Comparison of ENCODE assay signal across 9 cellular contexts in the genomic region with DNA sequence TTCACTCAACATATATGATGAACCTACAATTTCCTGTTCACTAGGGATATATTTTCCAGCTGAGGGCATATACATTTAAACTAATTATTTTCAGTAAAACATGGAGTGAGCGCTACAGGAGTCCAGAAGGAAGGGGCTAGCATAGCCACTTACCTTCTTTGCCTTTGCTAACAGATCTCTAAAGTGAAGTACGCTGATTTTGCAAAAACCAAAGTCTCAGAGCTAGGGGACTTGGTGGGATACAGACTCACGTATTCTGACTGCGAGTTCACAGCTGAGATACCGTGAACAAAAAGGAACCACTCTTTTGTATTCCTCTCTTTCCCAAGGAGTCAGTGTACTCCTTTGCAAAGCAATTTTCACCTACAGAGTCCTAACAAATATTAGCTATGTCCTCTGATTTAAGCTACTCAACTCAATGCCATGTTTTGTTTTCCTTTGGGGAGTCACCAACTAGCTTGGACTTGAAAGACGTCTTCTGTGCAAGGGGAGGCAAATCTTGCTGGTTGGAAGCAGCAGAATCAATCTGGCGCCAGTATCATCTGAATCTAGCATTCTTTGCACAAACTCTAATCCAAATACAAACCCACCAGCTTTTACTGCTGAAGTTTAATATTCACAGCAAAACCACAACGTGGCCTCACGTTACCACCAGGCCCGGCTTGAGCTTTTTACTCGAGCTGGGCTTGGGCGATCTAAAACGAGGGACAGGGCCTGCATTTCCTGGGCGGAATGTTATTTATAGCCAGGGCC. TPM values are rescaled to one million over a fixed set of nuclear protein-coding genes. Genes with fewer than 3 reads are reported as not detected.
A peak's percentile ranks its signal among the peaks of the same experiment; 100 is the strongest.
DNase-seq lines count a peak whose midpoint lies in the region; ATAC-seq, FAIRE-seq and TF ChIP-seq lines count a peak whose summit lies in the region.
"Had no signal": no experiment of that assay in that cellular context is flagged by ENCODE, and none has a peak within 500 bp of the region (broad histone marks: within the 10 kb centered on the region; RNA-seq: fewer than 3 reads in every experiment).

No MANE protein-coding gene starts in this region.

- no peaks in the 10 kb centered on the region for H3K27me3 ChIP-seq in iPS DF 6.9 (ENCODE audit: control insufficient read depth, insufficient read depth, low read length)
- no peaks in the 10 kb centered on the region for H3K27me3 ChIP-seq in smooth muscle cell (ENCODE audit: low read depth)

- H3K36me3 Mint-ChIP-seq in WTC11: peaks cover 23% of the 10 kb centered on the region

- no peaks in the 10 kb centered on the region for H3K9me3 Mint-ChIP-seq in WTC11

- H4K20me1 ChIP-seq in smooth muscle cell (ENCODE audit: low read depth): no peaks in the 10 kb centered on the region

- ATAC-seq in WTC11 (no peak), HG03520 (IDR thresholded peaks at IDR 0.05; ENCODE audit: unreplicated experiment) (no peak)

- H3K4me2 ChIP-seq in smooth muscle cell: peak overlapping the region; percentile 87

- H3K4me3 ChIP-seq in iPS DF 6.9 (ENCODE audit: low read length): peak overlapping the region; percentile 75; the same call in 1 of the 2 replicates
- peak overlapping the region; percentile 92 for H3K4me3 ChIP-seq in smooth muscle cell

- no peaks in the 10 kb centered on the region for H3K27me3 Mint-ChIP-seq in WTC11 (ENCODE audit: low read depth)

- peak overlapping the region; percentile 94 for H2AFZ ChIP-seq in smooth muscle cell (ENCODE audit: low read depth)

- CTCF ChIA-PET in WTC11 (lab: Charles Lee) (interaction anchor here (0.8 to 3.2 kb wide), 13 partner anchors 14 to 636 kb away, joined by 3 to 26 read pairs (median 4); a partner anchor contains a TSS), HEK293T (lab: Yijun Ruan, JAX) (interaction anchor here (0.6 to 2.9 kb wide), 7 partner anchors 12 to 338 kb away, joined by 3 to 20 read pairs (median 4); no protein-coding TSS in a partner anchor)

- no peaks in the 10 kb centered on the region for H3K4me1 ChIP-seq in iPS DF 6.9 (ENCODE audit: control insufficient read depth, insufficient read depth, low read length)
- peaks cover 13% of the 10 kb centered on the region for H3K4me1 ChIP-seq in smooth muscle cell (ENCODE audit: low read depth)

- DNase-seq in NCI-H748 (lab: John Stamatoyannopoulos, UW; ENCODE audit: unreplicated experiment) (peak; percentile 8), NCI-H748 treated with DMSO at 0.1 percent for 48 hours (lab: John Stamatoyannopoulos, UW) (no peak), WTC11 (ENCODE audit: low spot score) (no peak), iPS DF 6.9 (ENCODE audit: low read depth, low spot score) (no peak), smooth muscle cell (lab: John Stamatoyannopoulos, UW; ENCODE audit: unreplicated experiment) (no peak), GM12891 (ENCODE audit: insufficient read length, low spot score) (no peak), HEK293T (ENCODE audit: extremely low spot score) (no peak)

- H3K4me3 Mint-ChIP-seq in WTC11: peak overlapping the region; percentile 91

- peak overlapping the region; percentile 90 for H3K9ac ChIP-seq in smooth muscle cell (ENCODE audit: low read depth)

- H3K27ac ChIP-seq in iPS DF 6.9 (ENCODE audit: low read length) (no peak overlapping the region), smooth muscle cell (ENCODE audit: low read depth) (peak overlapping the region; percentile 89)

- TF ChIP-seq CTCF in WTC11 (IDR thresholded peaks at IDR 0.05) (no peak), smooth muscle cell (IDR thresholded peaks at IDR 0.05; ENCODE audit: borderline replicate concordance, insufficient read depth, poor library complexity, severe bottlenecking) (no peak)

- H3K9me3 ChIP-seq in iPS DF 6.9 (ENCODE audit: control insufficient read depth, insufficient read depth, low read length) (no peaks in the 10 kb centered on the region), smooth muscle cell (replicated peaks; ENCODE audit: low read depth) (no peaks in the 10 kb centered on the region)

- H3K4me1 Mint-ChIP-seq in WTC11: peaks cover 24% of the 10 kb centered on the region

- WGBS in iPS DF 6.9 (ENCODE audit: insufficient coverage, insufficient read length): no CpG with 5 or more reads among the region's 14 CpGs
- 28% methylated on average over 14 of the region's 14 CpGs for WGBS in smooth muscle cell (ENCODE audit: low lambda C conversion rate)

- TF ChIP-seq POLR2A in GM12891 (IDR thresholded peaks at IDR 0.05; ENCODE audit: low read depth, low read length): no peak

- H3F3A ChIP-seq in smooth muscle cell (ENCODE audit: low read depth): peaks cover 8% of the 10 kb centered on the region

- peak overlapping the region; percentile 97 for H3K27ac Mint-ChIP-seq in WTC11

- no peak for FAIRE-seq in GM12891 (lab: Jason Lieb, UNC)

- H3K36me3 ChIP-seq in iPS DF 6.9 (ENCODE audit: control insufficient read depth, insufficient read depth, low read length) (peaks cover 2% of the 10 kb centered on the region; the same call in 1 of the 2 replicates), smooth muscle cell (ENCODE audit: low read depth) (peaks cover 5% of the 10 kb centered on the region)

- POLR2A ChIA-PET in WTC11 (lab: Charles Lee) (interaction anchor here (0.8 to 2.6 kb wide), 12 partner anchors 11 to 652 kb away, joined by 3 to 75 read pairs (median 4); a partner anchor contains a TSS), HEK293T (lab: Yijun Ruan, JAX) (interaction anchor here (0.6 to 3.5 kb wide), 24 partner anchors 9 to 328 kb away, joined by 3 to 41 read pairs (median 4); a partner anchor contains a TSS)

- peaks cover 32% of the 10 kb centered on the region for H3K79me2 ChIP-seq in smooth muscle cell (ENCODE audit: low read depth)

TF ChIP-seq in WTC11, 78 proteins besides CTCF, POLR2A, EP300 and RAD21 (continues in another document):
- TF ChIP-seq MXD4 (CRISPR knock-in tag; IDR thresholded peaks at IDR 0.05; ENCODE audit: borderline replicate concordance) (no peak), ZNF423 (CRISPR knock-in tag; IDR thresholded peaks at IDR 0.05) (no peak), FOXK1 (CRISPR knock-in tag; IDR thresholded peaks at IDR 0.05) (no peak)
- TF ChIP-seq, protein P1, sequence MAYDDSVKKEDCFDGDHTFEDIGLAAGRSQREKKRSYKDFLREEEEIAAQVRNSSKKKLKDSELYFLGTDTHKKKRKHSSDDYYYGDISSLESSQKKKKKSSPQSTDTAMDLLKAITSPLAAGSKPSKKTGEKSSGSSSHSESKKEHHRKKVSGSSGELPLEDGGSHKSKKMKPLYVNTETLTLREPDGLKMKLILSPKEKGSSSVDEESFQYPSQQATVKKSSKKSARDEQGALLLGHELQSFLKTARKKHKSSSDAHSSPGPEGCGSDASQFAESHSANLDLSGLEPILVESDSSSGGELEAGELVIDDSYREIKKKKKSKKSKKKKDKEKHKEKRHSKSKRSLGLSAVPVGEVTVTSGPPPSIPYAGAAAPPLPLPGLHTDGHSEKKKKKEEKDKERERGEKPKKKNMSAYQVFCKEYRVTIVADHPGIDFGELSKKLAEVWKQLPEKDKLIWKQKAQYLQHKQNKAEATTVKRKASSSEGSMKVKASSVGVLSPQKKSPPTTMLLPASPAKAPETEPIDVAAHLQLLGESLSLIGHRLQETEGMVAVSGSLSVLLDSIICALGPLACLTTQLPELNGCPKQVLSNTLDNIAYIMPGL (CRISPR knock-in tag; IDR thresholded peaks at IDR 0.05): no peak; the same call in 1 of the 2 replicates

TF ChIP-seq in GM12891, 5 proteins besides CTCF, POLR2A, EP300 and RAD21:
- TF ChIP-seq PAX5 (IDR thresholded peaks at IDR 0.05; ENCODE audit: insufficient read depth, low read length, severe bottlenecking) (no peak), POU2F2 (IDR thresholded peaks at IDR 0.05; ENCODE audit: low read depth, low read length) (no peak), TAF1 (IDR thresholded peaks at IDR 0.05; ENCODE audit: low read depth, low read length) (no peak), POLR2AphosphoS5 (IDR thresholded peaks at IDR 0.05; ENCODE audit: low read depth, low read length) (no peak), SPI1 (IDR thresholded peaks at IDR 0.05; ENCODE audit: low read depth, low read length) (no peak)
TF ChIP-seq in GM12891: peak in this region for 0.

TF ChIP-seq in HEK293T, 16 proteins besides CTCF, POLR2A, EP300 and RAD21:
- TF ChIP-seq ELF4 (IDR thresholded peaks at IDR 0.05) (no peak), L3MBTL2 (conservative IDR thresholded peaks at IDR 0.05) (no peak), FOXM1 (IDR thresholded peaks at IDR 0.05; ENCODE audit: borderline replicate concordance) (no peak), SUZ12 (IDR thresholded peaks at IDR 0.05) (no peak), ZNF384 (IDR thresholded peaks at IDR 0.05) (no peak), NFRKB (IDR thresholded peaks at IDR 0.05) (no peak), ARNT (IDR thresholded peaks at IDR 0.05) (no peak), HDGF (IDR thresholded peaks at IDR 0.05; ENCODE audit: borderline replicate concordance) (no peak), FOXK2 (IDR thresholded peaks at IDR 0.05) (no peak), FOXA1 (IDR thresholded peaks at IDR 0.05) (no peak), BHLHE40 (IDR thresholded peaks at IDR 0.05; ENCODE audit: borderline replicate concordance) (no peak), SP1 (IDR thresholded peaks at IDR 0.05) (no peak), CTBP1 (IDR thresholded peaks at IDR 0.05; ENCODE audit: borderline replicate concordance) (no peak), TARDBP (IDR thresholded peaks at IDR 0.05) (no peak), LEF1 (IDR thresholded peaks at IDR 0.05; ENCODE audit: borderline replicate concordance) (no peak)
- TF ChIP-seq, protein P2, sequence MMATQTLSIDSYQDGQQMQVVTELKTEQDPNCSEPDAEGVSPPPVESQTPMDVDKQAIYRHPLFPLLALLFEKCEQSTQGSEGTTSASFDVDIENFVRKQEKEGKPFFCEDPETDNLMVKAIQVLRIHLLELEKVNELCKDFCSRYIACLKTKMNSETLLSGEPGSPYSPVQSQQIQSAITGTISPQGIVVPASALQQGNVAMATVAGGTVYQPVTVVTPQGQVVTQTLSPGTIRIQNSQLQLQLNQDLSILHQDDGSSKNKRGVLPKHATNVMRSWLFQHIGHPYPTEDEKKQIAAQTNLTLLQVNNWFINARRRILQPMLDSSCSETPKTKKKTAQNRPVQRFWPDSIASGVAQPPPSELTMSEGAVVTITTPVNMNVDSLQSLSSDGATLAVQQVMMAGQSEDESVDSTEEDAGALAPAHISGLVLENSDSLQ (IDR thresholded peaks at IDR 0.05): no peak

RNA-seq across cellular contexts. Expression of a gene that starts 0.7 kb away (rescaled TPM):
- total RNA-seq in WTC11 (2021): 0.27 to 1.4 TPM (median 0.41 TPM) in 3 replicates
- 0.58 and 4.1 TPM in 2 replicates for total RNA-seq in smooth muscle cell
- polyA plus RNA-seq in smooth muscle cell: 0.63 and 1.5 TPM in 2 replicates
- 1.2 TPM for polyA plus RNA-seq in GM12891 (2012; ENCODE audit: low read depth, missing spikeins)
- total RNA-seq: Daoy had no signal

RNA-seq across cellular contexts. Expression of a gene that starts 0.9 kb away (rescaled TPM):
- total RNA-seq in WTC11 (2021) (26.1 to 30.1 TPM (median 27.1 TPM) in 3 replicates), smooth muscle cell (15.6 and 18.6 TPM in 2 replicates)
- polyA plus RNA-seq in smooth muscle cell: 9.9 and 10.9 TPM in 2 replicates
- polyA plus RNA-seq in GM12891 (2012; ENCODE audit: low read depth, missing spikeins): 17.0 TPM

RNA-seq across cellular contexts. Expression of a gene that starts 0.9 kb away (rescaled TPM):
- total RNA-seq in WTC11 (2021) (13.9 to 14.6 TPM (median 14.3 TPM) in 3 replicates), smooth muscle cell (14.0 and 14.9 TPM in 2 replicates)
- polyA plus RNA-seq in smooth muscle cell: 6.2 and 6.4 TPM in 2 replicates
- polyA plus RNA-seq in GM12891 (2012; ENCODE audit: low read depth, missing spikeins): 12.6 TPM

RNA-seq across cellular contexts. Expression of a gene that starts 41.5 kb away (rescaled TPM):
- 36.4 to 41.4 TPM (median 39.9 TPM) in 3 replicates for total RNA-seq in WTC11 (2021)
- total RNA-seq in smooth muscle cell: 11.0 and 14.3 TPM in 2 replicates
- polyA plus RNA-seq in smooth muscle cell: 5.1 and 7.2 TPM in 2 replicates
- 10.4 TPM for polyA plus RNA-seq in GM12891 (2012; ENCODE audit: low read depth, missing spikeins)
